Comparison of ENCODE assay signal across 29 cellular contexts in the genomic region with DNA sequence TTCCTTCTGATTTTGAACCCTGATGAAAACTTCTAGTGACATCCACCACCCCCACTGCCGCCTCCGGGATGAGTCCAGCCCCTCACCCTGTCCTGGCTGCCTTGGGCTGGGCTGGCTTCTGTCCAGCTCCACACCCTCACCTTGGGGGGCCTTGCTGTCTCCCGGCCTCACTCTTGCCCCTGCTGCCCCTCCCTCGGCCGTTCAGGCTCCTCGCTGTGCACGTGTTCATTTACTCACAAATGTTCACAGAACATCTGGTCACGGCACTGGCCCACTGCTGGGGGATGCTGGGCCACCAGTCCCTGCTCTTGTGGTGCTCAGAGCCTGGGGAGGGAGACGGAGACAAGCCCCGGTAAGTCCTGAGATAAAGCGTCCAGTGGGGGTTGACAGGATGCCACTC.
"Had no signal": no experiment of that assay in that cellular context is flagged by ENCODE, and none has a peak within 500 bp of the region (broad histone marks: within the 10 kb centered on the region; RNA-seq: fewer than 3 reads in every experiment).

No MANE protein-coding gene starts in this region.

- H3K4me1 ChIP-seq: pancreas, prostate gland, uterus had no signal

- H3K9me3 Mint-ChIP-seq: activated CD4-positive, alpha-beta memory T cell treated with anti-CD3 and anti-CD28 coated beads, Interleukin-2, amount 10 ng/mL, durations not matched to agents 7 days and 5 days; activated CD4-positive, alpha-beta T cell treated with anti-CD3 and anti-CD28 coated beads, Interleukin-2, amount 10 ng/mL, durations not matched to agents 7 days and 5 days; activated naive CD8-positive, alpha-beta T cell treated with anti-CD3 and anti-CD28 coated beads, Interleukin-2, amount 50 U/mL, for 24 hours; activated T-cell treated with anti-CD3 and anti-CD28 coated beads, Interleukin-2, amount 50 U/mL, for 4 hours; activated T-helper 17 cell treated with anti-CD3 and anti-CD28 coated beads, Interleukin-2, amount 50 U/mL, for 72 hours; dendritic cell treated with granulocyte-macrophage colony-stimulating factor and Interleukin-4, amounts not matched to agents 40 ng/mL and 50 ng/mL, for 4 days; natural killer cell treated with Interleukin-12 subunit alpha and Interleukin-12 subunit beta and Interleukin-15 and Interleukin-18, amount 100 ng/mL, for 72 hours; stimulated activated memory B cell treated with anti-CD40 and anti-IgM and Interleukin-4, amounts not matched to agents 10 μg/mL and 1 μg/mL and 100 μg/mL, for 72 hours; stimulated activated naive CD8-positive, alpha-beta T cell treated with anti-CD3 and anti-CD28 coated beads, Interleukin-15, amount 100 ng/mL, for 72 hours; T-helper 1 cell treated with Interleukin-12 subunit alpha and Interleukin-12 subunit beta and Interleukin-4 antibody, amounts not matched to agents 30 μg/mL and 1 μg/mL, for 36 hours had no signal

- ATAC-seq: activated naive CD8-positive, alpha-beta T cell treated with anti-CD3 and anti-CD28 coated beads, Interleukin-2, amount 50 U/mL, for 24 hours; activated T-cell treated with anti-CD3 and anti-CD28 coated beads, Interleukin-2, amount 50 U/mL, for 4 hours; activated T-helper 17 cell treated with anti-CD3 and anti-CD28 coated beads, Interleukin-2, amount 50 U/mL, for 72 hours; left ventricle myocardium superior; natural killer cell treated with Interleukin-12 subunit alpha and Interleukin-12 subunit beta and Interleukin-15 and Interleukin-18, amount 100 ng/mL, for 72 hours; stimulated activated memory B cell treated with anti-CD40 and anti-IgM and Interleukin-4, amounts not matched to agents 10 μg/mL and 1 μg/mL and 100 μg/mL, for 72 hours; stimulated activated naive CD8-positive, alpha-beta T cell treated with anti-CD3 and anti-CD28 coated beads, Interleukin-15, amount 100 ng/mL, for 72 hours had no signal

- H3K9me3 ChIP-seq: esophagus squamous epithelium, pancreas, prostate gland, tibial nerve, uterus had no signal

- H3K27ac Mint-ChIP-seq: activated CD4-positive, alpha-beta memory T cell treated with anti-CD3 and anti-CD28 coated beads, Interleukin-2, amount 10 ng/mL, durations not matched to agents 7 days and 5 days; activated CD4-positive, alpha-beta T cell treated with anti-CD3 and anti-CD28 coated beads, Interleukin-2, amount 10 ng/mL, durations not matched to agents 7 days and 5 days; activated naive CD8-positive, alpha-beta T cell treated with anti-CD3 and anti-CD28 coated beads, Interleukin-2, amount 50 U/mL, for 24 hours; activated T-helper 17 cell treated with anti-CD3 and anti-CD28 coated beads, Interleukin-2, amount 50 U/mL, for 72 hours; dendritic cell treated with granulocyte-macrophage colony-stimulating factor and Interleukin-4, amounts not matched to agents 40 ng/mL and 50 ng/mL, for 4 days; natural killer cell treated with Interleukin-12 subunit alpha and Interleukin-12 subunit beta and Interleukin-15 and Interleukin-18, amount 100 ng/mL, for 72 hours; stimulated activated memory B cell treated with anti-CD40 and anti-IgM and Interleukin-4, amounts not matched to agents 10 μg/mL and 1 μg/mL and 100 μg/mL, for 72 hours; stimulated activated naive CD8-positive, alpha-beta T cell treated with anti-CD3 and anti-CD28 coated beads, Interleukin-15, amount 100 ng/mL, for 72 hours; T-helper 1 cell treated with Interleukin-12 subunit alpha and Interleukin-12 subunit beta and Interleukin-4 antibody, amounts not matched to agents 30 μg/mL and 1 μg/mL, for 36 hours had no signal

- H3K4me3 Mint-ChIP-seq: activated CD4-positive, alpha-beta memory T cell treated with anti-CD3 and anti-CD28 coated beads, Interleukin-2, amount 10 ng/mL, durations not matched to agents 7 days and 5 days; activated CD4-positive, alpha-beta T cell treated with anti-CD3 and anti-CD28 coated beads, Interleukin-2, amount 10 ng/mL, durations not matched to agents 7 days and 5 days; activated naive CD8-positive, alpha-beta T cell treated with anti-CD3 and anti-CD28 coated beads, Interleukin-2, amount 50 U/mL, for 24 hours; activated T-cell treated with anti-CD3 and anti-CD28 coated beads, Interleukin-2, amount 50 U/mL, for 4 hours; activated T-helper 17 cell treated with anti-CD3 and anti-CD28 coated beads, Interleukin-2, amount 50 U/mL, for 72 hours; dendritic cell treated with granulocyte-macrophage colony-stimulating factor and Interleukin-4, amounts not matched to agents 40 ng/mL and 50 ng/mL, for 4 days; natural killer cell treated with Interleukin-12 subunit alpha and Interleukin-12 subunit beta and Interleukin-15 and Interleukin-18, amount 100 ng/mL, for 72 hours; stimulated activated memory B cell treated with anti-CD40 and anti-IgM and Interleukin-4, amounts not matched to agents 10 μg/mL and 1 μg/mL and 100 μg/mL, for 72 hours; stimulated activated naive CD8-positive, alpha-beta T cell treated with anti-CD3 and anti-CD28 coated beads, Interleukin-15, amount 100 ng/mL, for 72 hours; T-helper 1 cell treated with Interleukin-12 subunit alpha and Interleukin-12 subunit beta and Interleukin-4 antibody, amounts not matched to agents 30 μg/mL and 1 μg/mL, for 36 hours had no signal

- H3K4me3 ChIP-seq: esophagus squamous epithelium, pancreas, prostate gland, smooth muscle cell, tibial nerve, uterus had no signal

- H3K36me3 ChIP-seq: uterus had no signal

- H3K27me3 ChIP-seq: esophagus squamous epithelium, pancreas, tibial nerve, uterus had no signal

- H3K27ac ChIP-seq: esophagus squamous epithelium, pancreas, tibial nerve, uterus had no signal

- H3K4me2 ChIP-seq: smooth muscle cell had no signal

- H3K27me3 Mint-ChIP-seq: activated CD4-positive, alpha-beta memory T cell treated with anti-CD3 and anti-CD28 coated beads, Interleukin-2, amount 10 ng/mL, durations not matched to agents 7 days and 5 days; activated naive CD8-positive, alpha-beta T cell treated with anti-CD3 and anti-CD28 coated beads, Interleukin-2, amount 50 U/mL, for 24 hours; activated T-helper 17 cell treated with anti-CD3 and anti-CD28 coated beads, Interleukin-2, amount 50 U/mL, for 72 hours; natural killer cell treated with Interleukin-12 subunit alpha and Interleukin-12 subunit beta and Interleukin-15 and Interleukin-18, amount 100 ng/mL, for 72 hours; stimulated activated memory B cell treated with anti-CD40 and anti-IgM and Interleukin-4, amounts not matched to agents 10 μg/mL and 1 μg/mL and 100 μg/mL, for 72 hours; stimulated activated naive CD8-positive, alpha-beta T cell treated with anti-CD3 and anti-CD28 coated beads, Interleukin-15, amount 100 ng/mL, for 72 hours had no signal

- DNase-seq: activated CD4-positive, alpha-beta memory T cell treated with anti-CD3 and anti-CD28 coated beads, Interleukin-2, amount 10 ng/mL, durations not matched to agents 7 days and 5 days; activated CD4-positive, alpha-beta T cell treated with anti-CD3 and anti-CD28 coated beads, Interleukin-2, amount 10 ng/mL, durations not matched to agents 7 days and 5 days; activated CD4-positive, CD25-positive, alpha-beta regulatory T cell treated with anti-CD3 and anti-CD28 coated beads, Interleukin-2, amount 50 U/mL, for 72 hours; activated gamma-delta T cell treated with Interleukin-2 at 50 U/mL for 16 hours; activated naive CD4-positive, alpha-beta T cell treated with anti-CD3 and anti-CD28 coated beads, Interleukin-2, amount 50 U/mL, for 16 hours; activated naive CD8-positive, alpha-beta T cell treated with anti-CD3 and anti-CD28 coated beads, Interleukin-2, amount 50 U/mL, for 24 hours; activated T-cell treated with anti-CD3 and anti-CD28 coated beads, Interleukin-2, amount 50 U/mL, for 4 hours; caudate nucleus; effector CD4-positive, alpha-beta T cell; esophagus squamous epithelium; foreskin melanocyte; left ventricle myocardium superior; midbrain; stimulated activated CD4-positive, alpha-beta T cell treated with anti-CD3 and anti-CD28 coated beads, Interleukin-1b, Interleukin-23, amount 100 ng/mL, for 48 hours; stimulated activated CD4-positive, alpha-beta T cell treated with anti-CD3 and anti-CD28 coated beads, Interleukin-4, amount 100 ng/mL, for 4 hours; stimulated activated CD8-positive, alpha-beta memory T cell treated with anti-CD3 and anti-CD28 coated beads, Interleukin-4, amount 100 ng/mL, for 48 hours; stimulated activated naive CD8-positive, alpha-beta T cell treated with anti-CD3 and anti-CD28 coated beads, Interleukin-15, amount 100 ng/mL, for 72 hours; SW 1271; T1000; uterus had no signal
